In the genomic region with DNA sequence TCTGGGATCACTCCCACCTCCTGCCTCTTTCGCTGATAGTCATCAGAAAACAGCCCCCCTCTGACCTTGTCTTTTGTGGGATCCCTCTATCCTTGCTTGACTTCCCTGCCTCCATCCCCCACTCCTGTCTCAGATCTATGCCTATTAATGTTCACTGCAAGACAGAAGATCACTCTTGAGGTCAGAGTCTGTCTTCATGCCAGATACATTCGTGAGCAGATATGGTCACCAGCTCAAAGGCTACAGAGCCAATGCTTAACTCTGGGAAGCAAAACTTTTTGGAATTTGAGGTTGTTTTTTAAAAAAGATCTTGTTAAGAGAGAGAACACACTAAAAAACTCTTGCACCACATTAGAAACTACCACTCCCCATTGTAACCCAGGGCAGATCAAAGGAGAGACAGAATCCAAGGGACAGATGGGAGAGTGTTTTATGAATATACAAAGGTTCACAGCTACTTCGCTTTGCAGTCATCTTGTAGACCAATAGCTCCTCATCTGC, we compare ENCODE assay signal across 9 cellular contexts. TPM values are rescaled to one million over a fixed set of nuclear protein-coding genes. Genes with fewer than 3 reads are reported as not detected.
A peak's percentile ranks its signal among the peaks of the same experiment; 100 is the strongest.
DNase-seq lines count a peak whose midpoint lies in the region; ATAC-seq, FAIRE-seq and TF ChIP-seq lines count a peak whose summit lies in the region.
"Had no signal": no experiment of that assay in that cellular context is flagged by ENCODE, and none has a peak within 500 bp of the region (broad histone marks: within the 10 kb centered on the region; RNA-seq: fewer than 3 reads in every experiment).

No MANE protein-coding gene starts in this region.

- no peak for FAIRE-seq in HepG2 (lab: Jason Lieb, UNC)

- intact Hi-C loops in HepG2 (cut with micrococcal nuclease; ENCODE audit: unreplicated experiment) = no loop called here

- H3K9me3 Mint-ChIP-seq in HFFc6 = no peaks in the 10 kb centered on the region
- no peaks in the 10 kb centered on the region for H3K9me3 Mint-ChIP-seq in chondrocyte (ENCODE audit: low read depth)

- DNase-seq in HFFc6 (peak; percentile 60), chondrocyte (ENCODE audit: low spot score) (no peak), HepG2 (ENCODE audit: low spot score) (peak; percentile 52), stromal cell of bone marrow (ENCODE audit: low read depth) (peak; percentile 63), SKM-1 (lab: John Stamatoyannopoulos, UW; ENCODE audit: unreplicated experiment) (no peak), DMS53 (lab: John Stamatoyannopoulos, UW) (no peak), A172 (ENCODE audit: low spot score) (no peak)
- no peak for DNase-seq in activated CD4-positive, alpha-beta T cell treated with anti-CD3 and anti-CD28 coated beads, Interleukin-2, amount 50 U/mL, for 4 hours

- no peaks in the 10 kb centered on the region; the same call in none of the 2 replicates for H3K27me3 Mint-ChIP-seq in HFFc6 (ENCODE audit: insufficient read depth)
- no peaks in the 10 kb centered on the region for H3K27me3 Mint-ChIP-seq in chondrocyte (ENCODE audit: low read depth)

- H3K4me2 ChIP-seq in HepG2 (ENCODE audit: low read depth, low read length) = peak overlapping the region; percentile 49

- no peak overlapping the region for H3K9ac ChIP-seq in HepG2 (ENCODE audit: insufficient read depth, low read depth, low read length)

- H3K27me3 ChIP-seq in HepG2 (ENCODE audit: control insufficient read depth in 1 of 2, insufficient read depth in 2 of 2, low read length in 2 of 2) = no peaks in the 10 kb centered on the region

- H3K9me3 ChIP-seq in HepG2 (ENCODE audit: low read length) = no peaks in the 10 kb centered on the region

- peaks cover 44% of the 10 kb centered on the region for H3K36me3 Mint-ChIP-seq in HFFc6 (ENCODE audit: low read depth)
- peaks cover 19% of the 10 kb centered on the region for H3K36me3 Mint-ChIP-seq in chondrocyte (ENCODE audit: low read depth)

- in situ Hi-C loops in HepG2 (cut with HindIII; ENCODE audit: extremely low pct_ligation_motif_present, low pct_unique_long_range_greater_than_20kb) = no loop called here

- peaks cover 98% of the 10 kb centered on the region for H3K4me1 ChIP-seq in HepG2 (ENCODE audit: insufficient read depth, low read length)

- no peak for TF ChIP-seq CTCF in HFFc6 (IDR thresholded peaks at IDR 0.05)
- TF ChIP-seq CTCF in chondrocyte (IDR thresholded peaks at IDR 0.05) = no peak
- TF ChIP-seq CTCF in HepG2 (CRISPR knock-in tag; IDR thresholded peaks at IDR 0.05) = no peak

- ATAC-seq in HepG2 = no peak

- no TSS peak for BruUV-seq in HepG2 (replicated peaks; lab: Mats Ljungman, UMichigan)

- H2AFZ ChIP-seq in HepG2 (ENCODE audit: low read length) = no peak overlapping the region

- 64% methylated on average over 3 of the region's 3 CpGs for WGBS in HepG2 (ENCODE audit: low lambda C conversion rate)

- POLR2A ChIA-PET in HepG2 (lab: Yijun Ruan, JAX) = interaction anchor here (0.6 to 5.4 kb wide), 6 partner anchors 9 to 211 kb away, joined by 3 to 29 read pairs (median 4); a partner anchor contains a TSS

- H3K4me1 Mint-ChIP-seq in HFFc6 (ENCODE audit: low read depth) (peaks cover 98% of the 10 kb centered on the region), chondrocyte (ENCODE audit: low read depth) (peaks cover 94% of the 10 kb centered on the region)

- peaks cover 87% of the 10 kb centered on the region for H3K79me2 ChIP-seq in HepG2 (ENCODE audit: insufficient read depth, low read length)

- no peak for TF ChIP-seq RAD21 in HepG2 (CRISPR knock-in tag; IDR thresholded peaks at IDR 0.05)

- peak overlapping the region; percentile 75 for H3K27ac Mint-ChIP-seq in HFFc6
- peak overlapping the region; percentile 81 for H3K27ac Mint-ChIP-seq in chondrocyte (ENCODE audit: unreplicated experiment)

- H3K4me3 ChIP-seq in HepG2 (replicated peaks in 1 of 3; ENCODE audit: insufficient read depth in 1 of 3, low read depth in 2 of 3, low read length in 3 of 3) = no peak overlapping the region

- H3K4me3 Mint-ChIP-seq in HFFc6 = peak overlapping the region; percentile 33
- H3K4me3 Mint-ChIP-seq in chondrocyte (ENCODE audit: unreplicated experiment) = no peak overlapping the region

- TF ChIP-seq POLR2A in HepG2 (IDR thresholded peaks at IDR 0.05; ENCODE audit: insufficient read depth in 1 of 2, low read depth in 2 of 2, low read length in 2 of 2) = no peak

- H3K27ac ChIP-seq in HepG2 (ENCODE audit: extremely low read length, insufficient read depth, low read length) = peak overlapping the region; percentile 49

- CTCF ChIA-PET in HepG2 (lab: Yijun Ruan, JAX; ENCODE audit: low intra/inter-chr PET ratio, low total read pairs) = no interaction called here

- TF ChIP-seq EP300 in HepG2 (IDR thresholded peaks at IDR 0.05; ENCODE audit: low read depth in 2 of 2, low read length in 2 of 2) = no peak
- TF ChIP-seq EP300 in HepG2 (CRISPR knock-in tag; IDR thresholded peaks at IDR 0.05; ENCODE audit: borderline replicate concordance) = no peak

- peaks cover 4 to 18% of the 10 kb centered on the region in 2 experiments for H3K36me3 ChIP-seq in HepG2 (replicated peaks in 1 of 2; ENCODE audit: control insufficient read depth in 1 of 2, insufficient read depth in 2 of 2, low read length in 2 of 2)

- peaks cover 83% of the 10 kb centered on the region for H4K20me1 ChIP-seq in HepG2 (ENCODE audit: insufficient read depth, low read length)

TF ChIP-seq in HepG2, 621 proteins besides CTCF, POLR2A, EP300 and RAD21:
- TF ChIP-seq RARA (CRISPR knock-in tag; IDR thresholded peaks at IDR 0.05) (no peak), RBM22 (optimal IDR thresholded peaks at IDR 0.05; ENCODE audit: low read length) (peak; percentile 3), IRF2 (CRISPR knock-in tag; IDR thresholded peaks at IDR 0.05) (0 out of 2 replicates have a peak, but pooled peaks have one; percentile 9)

RNA-seq across cellular contexts. Expression of a gene that starts 17.1 kb away (rescaled TPM):
- not detected for total RNA-seq in HFFc6 (2021; fragmentation: NEBNext Ultra II Directional; extraction: Animal tissue kit (Norgen Biotek cat#: 25700))
- 0.27 TPM in 1 of 3 replicates, not detected in the others for total RNA-seq in chondrocyte
- not detected in 2 replicates for total RNA-seq in HepG2 (2016; rRNA removed; fragmentation: Illumina TruSeq; extraction: Trizol)
- total RNA-seq in HepG2 (2016; cell fraction: cytosol; rRNA removed; fragmentation: Illumina TruSeq; extraction: Trizol; ENCODE audit: low read depth) = not detected in 2 replicates
- not detected in 2 replicates for total RNA-seq in HepG2 (2016; cell fraction: insoluble cytoplasmic fraction; rRNA removed; fragmentation: Illumina TruSeq; extraction: Trizol)
- not detected in 2 replicates for total RNA-seq in HepG2 (2016; cell fraction: membrane; rRNA removed; fragmentation: Illumina TruSeq; extraction: Trizol)
- total RNA-seq in HepG2 (2016; cell fraction: nucleus; rRNA removed; fragmentation: Illumina TruSeq; extraction: Trizol) = not detected in 2 replicates
- polyA plus RNA-seq in HepG2 (2011; rRNA removed) = not detected in 2 replicates
- not detected in 2 replicates for polyA plus RNA-seq in HepG2 (2011; cell fraction: cytosol; rRNA removed)
- not detected in 2 replicates for polyA plus RNA-seq in HepG2 (2011; cell fraction: nucleus; rRNA removed)
- not detected in 2 replicates for polyA plus RNA-seq in HepG2 (2012)
- not detected in 2 replicates for polyA plus RNA-seq in HepG2 (2016; cell fraction: cytosol; fragmentation: Illumina TruSeq; extraction: Trizol; ENCODE audit: low read depth)
- polyA plus RNA-seq in HepG2 (2016; cell fraction: insoluble cytoplasmic fraction; fragmentation: Illumina TruSeq; extraction: Trizol; ENCODE audit: low read depth) = not detected in 2 replicates
- not detected in 2 replicates for polyA plus RNA-seq in HepG2 (2016; cell fraction: membrane; fragmentation: Illumina TruSeq; extraction: Trizol; ENCODE audit: low read depth)
- polyA plus RNA-seq in HepG2 (2016; cell fraction: nucleus; fragmentation: Illumina TruSeq; extraction: Trizol; ENCODE audit: insufficient read depth, low read depth) = not detected in 2 replicates
- not detected in 2 replicates for polyA minus RNA-seq in HepG2 (2011; rRNA and poly(A)+ RNA removed; ENCODE audit: low replicate concordance)
- not detected in 2 replicates for polyA minus RNA-seq in HepG2 (2011; cell fraction: cytosol; rRNA and poly(A)+ RNA removed)
- polyA minus RNA-seq in HepG2 (2011; cell fraction: nucleus; rRNA and poly(A)+ RNA removed) = not detected in 2 replicates
- not detected in 2 replicates for total RNA-seq in A172 (2014; rRNA removed; shearing (Covaris generic))
- total RNA-seq: esophagus mucosa had no signal

Comparison
In these comparisons a context has a peak if more than half of its experiments do, and no peak if none do; other contexts are left out.
1. DNase-seq: peak in HFFc6 (single experiment), HepG2 (single experiment) and stromal cell of bone marrow (single experiment); none in chondrocyte (single experiment), SKM-1 (single experiment), DMS53 (single experiment), activated CD4-positive, alpha-beta T cell treated with anti-CD3 and anti-CD28 coated beads, Interleukin-2, amount 50 U/mL, for 4 hours (0 of 2) and A172 (single experiment).